ENCODE assay signal across 13 cellular contexts in the genomic region with DNA sequence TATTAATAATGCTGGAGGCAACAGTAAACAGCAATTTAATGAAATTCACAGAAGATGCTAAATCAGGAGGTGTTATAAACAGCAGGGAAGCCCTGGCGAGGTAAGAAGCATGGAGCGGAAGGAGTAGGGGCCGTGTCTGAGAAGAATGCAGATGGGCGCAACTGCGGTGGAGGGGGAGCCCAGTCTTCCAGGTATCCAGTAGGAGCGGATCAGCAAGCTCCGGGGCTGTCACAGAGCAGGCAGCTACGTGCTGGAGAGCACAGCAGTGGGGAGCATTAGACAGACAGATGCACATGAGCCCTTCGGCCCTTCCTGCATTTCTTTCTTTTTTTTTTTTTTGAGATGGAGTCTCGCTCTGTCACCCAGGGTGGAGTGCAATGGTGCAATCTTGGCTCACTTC.
DNase-seq lines count a peak whose midpoint lies in the region; ATAC-seq and TF ChIP-seq lines count a peak whose summit lies in the region.
"Had no signal": no experiment of that assay in that cellular context is flagged by ENCODE, and none has a peak within 500 bp of the region (broad histone marks: within the 10 kb centered on the region; RNA-seq: fewer than 3 reads in every experiment).

No MANE protein-coding gene starts in this region.

- no peaks in the 10 kb centered on the region for H3K79me2 ChIP-seq in mammary epithelial cell (ENCODE audit: insufficient read depth, low read length)

- CTCF ChIA-PET in MCF 10A (lab: Yijun Ruan, JAX) (no interaction called here), mammary epithelial cell (lab: Charles Lee; ENCODE audit: low non-redundant PET) (no interaction called here)

- H3K27me3 Mint-ChIP-seq in MCF 10A (ENCODE audit: insufficient read depth, unreplicated experiment) = no peaks in the 10 kb centered on the region

- peaks cover 77% of the 10 kb centered on the region for H3K4me1 Mint-ChIP-seq in MCF 10A (ENCODE audit: insufficient read depth, unreplicated experiment)

- H3K4me2 ChIP-seq in mammary epithelial cell (ENCODE audit: insufficient read depth, low read depth, low read length) (no peak overlapping the region), mesenchymal stem cell (ENCODE audit: low read length, poor library complexity, severe bottlenecking) (no peak overlapping the region)

- H3K4me1 ChIP-seq in mammary epithelial cell (ENCODE audit: insufficient read depth, low read length) (peaks cover 41% of the 10 kb centered on the region), mesenchymal stem cell (ENCODE audit: control insufficient read depth, insufficient read depth, low read depth, low read length) (peaks cover 32% of the 10 kb centered on the region)

- no peak overlapping the region for H3K4ac ChIP-seq in mesenchymal stem cell (ENCODE audit: low read depth in 1 of 2, low read length in 2 of 2)

- ATAC-seq in sciatic nerve (no peak), HG03280 (IDR thresholded peaks at IDR 0.05; ENCODE audit: unreplicated experiment) (no peak)

- H3K79me1 ChIP-seq in mesenchymal stem cell (replicated peaks; ENCODE audit: low read length, poor library complexity, severe bottlenecking) = peaks cover 50% of the 10 kb centered on the region

- WGBS in mammary epithelial cell (ENCODE audit: low coverage, missing lambda C conversion rate) = 95% methylated on average over 10 of the region's 10 CpGs
- WGBS in mesenchymal stem cell = 87% methylated on average over 10 of the region's 10 CpGs

- peak overlapping the region; percentile 50 for H3K27ac Mint-ChIP-seq in MCF 10A (ENCODE audit: low read depth, unreplicated experiment)

- H3K9me3 Mint-ChIP-seq in MCF 10A (ENCODE audit: unreplicated experiment) = no peaks in the 10 kb centered on the region
- H3K9me3 Mint-ChIP-seq: IgD-negative memory B cell had no signal

- H2BK120ac ChIP-seq in mesenchymal stem cell (ENCODE audit: low read depth, low read length) = no peak overlapping the region

- H4K91ac ChIP-seq in mesenchymal stem cell (ENCODE audit: low read length) = peak overlapping the region; percentile 46

- in situ Hi-C loops in mammary epithelial cell (cut with MboI; ENCODE audit: low sequenced_read_pairs in 2 of 2) = no loop called here

- no peak overlapping the region for H3K4me3 Mint-ChIP-seq in MCF 10A (ENCODE audit: unreplicated experiment)
- H3K4me3 Mint-ChIP-seq: IgD-negative memory B cell had no signal

- H3K9me3 ChIP-seq in mammary epithelial cell (replicated peaks; ENCODE audit: insufficient read depth, low read length) (no peaks in the 10 kb centered on the region), mesenchymal stem cell (ENCODE audit: control insufficient read depth, low read length) (no peaks in the 10 kb centered on the region)

- H3K27me3 ChIP-seq in mammary epithelial cell (ENCODE audit: insufficient read depth, low read length) (peaks cover 12% of the 10 kb centered on the region), mesenchymal stem cell (ENCODE audit: control insufficient read depth in 1 of 2, insufficient read depth in 1 of 2, low read length in 2 of 2) (peaks cover 3 to 22% of the 10 kb centered on the region in 2 experiments)

- dilution Hi-C loops in mammary epithelial cell (cut with HindIII; ENCODE audit: low sequenced_read_pairs) = no loop called here

- no peaks in the 10 kb centered on the region for H4K20me1 ChIP-seq in mammary epithelial cell (ENCODE audit: insufficient read depth, low read length)

- TF ChIP-seq CTCF in MCF 10A (IDR thresholded peaks at IDR 0.05; ENCODE audit: unreplicated experiment) (no peak), mammary epithelial cell (conservative IDR thresholded peaks at IDR 0.05 in 1 of 2, IDR thresholded peaks at IDR 0.05 in 1 of 2; ENCODE audit: extremely low read depth in 1 of 2, insufficient read depth in 1 of 2, low read depth in 1 of 2, low read length in 2 of 2) (no peak)

- DNase-seq in MCF 10A (ENCODE audit: unreplicated experiment) (no peak), mammary epithelial cell (no peak), RPMI7951 (ENCODE audit: low read depth) (peak; percentile 16), mesenchymal stem cell (no peak), sciatic nerve (ENCODE audit: low spot score) (no peak)
- DNase-seq in activated T-cell treated with anti-CD3 and anti-CD28 coated beads, Interleukin-2, amount 50 U/mL, for 1 hour = no peak
- DNase-seq: COR-L47, NCI-H1417, NCI-H187 treated with DMSO at 0.1 percent for 48 hours, NCI-H446 treated with DMSO at 0.1 percent for 48 hours, NCI-H748 treated with DMSO at 0.1 percent for 48 hours had no signal

- no peak overlapping the region for H2BK5ac ChIP-seq in mesenchymal stem cell (ENCODE audit: low read depth, low read length, poor library complexity, severe bottlenecking)

- H3K18ac ChIP-seq in mesenchymal stem cell (ENCODE audit: low read depth in 1 of 2, low read length in 2 of 2) = peak overlapping the region in 1 of 2 experiments; percentile 13

- BruUV-seq in MCF 10A (replicated peaks; lab: Mats Ljungman, UMichigan) = no TSS peak
- no TSS peak for BruUV-seq in mammary epithelial cell (replicated peaks; lab: Mats Ljungman, UMichigan)

- intact Hi-C loops in MCF 10A (cut with micrococcal nuclease) (loop anchor here (5.0 kb wide), 2 partner anchors 39 to 121 kb away; no protein-coding TSS in a partner anchor), mammary epithelial cell (cut with micrococcal nuclease) (no loop called here), sciatic nerve (cut with DNase I) (no loop called here)

- H4K8ac ChIP-seq in mesenchymal stem cell (ENCODE audit: low read length) = no peak overlapping the region

- POLR2A ChIA-PET in MCF 10A (lab: Yijun Ruan, JAX) = interaction anchor here (0.9 to 2.3 kb wide), 3 partner anchors 18 to 39 kb away, joined by 3 to 18 read pairs (median 3); no protein-coding TSS in a partner anchor

- H3K4me3 ChIP-seq in mammary epithelial cell (replicated peaks in 1 of 3; ENCODE audit: insufficient read depth in 1 of 3, low read depth in 2 of 3, low read length in 3 of 3) (no peak overlapping the region), mesenchymal stem cell (ENCODE audit: insufficient read depth in 1 of 2, low read depth in 1 of 2, low read length in 2 of 2) (no peak overlapping the region)

- H3K36me3 ChIP-seq in mammary epithelial cell (ENCODE audit: insufficient read depth, low read length) = no peaks in the 10 kb centered on the region
- peaks cover 0 to 3% of the 10 kb centered on the region in 2 experiments for H3K36me3 ChIP-seq in mesenchymal stem cell (ENCODE audit: control insufficient read depth in 1 of 2, insufficient read depth in 2 of 2, low read depth in 1 of 2, low read length in 2 of 2)

- H3K9ac ChIP-seq in mammary epithelial cell (ENCODE audit: insufficient read depth, low read length) (no peak overlapping the region), mesenchymal stem cell (ENCODE audit: low read length) (no peak overlapping the region)

- H3K27ac ChIP-seq in mammary epithelial cell (ENCODE audit: insufficient read depth, low read depth, low read length) (no peak overlapping the region), mesenchymal stem cell (ENCODE audit: low read length, poor library complexity, severe bottlenecking) (no peak overlapping the region)

- H3K14ac ChIP-seq in mesenchymal stem cell (ENCODE audit: low read length in 2 of 2) = no peak overlapping the region

- no peak overlapping the region for H2AK5ac ChIP-seq in mesenchymal stem cell (ENCODE audit: low read length, severe bottlenecking)

- no peak overlapping the region for H3K23ac ChIP-seq in mesenchymal stem cell (ENCODE audit: low read length in 2 of 2)

- H2BK12ac ChIP-seq in mesenchymal stem cell (ENCODE audit: low read length in 2 of 2) = no peak overlapping the region

- H2AFZ ChIP-seq in mammary epithelial cell (ENCODE audit: low read depth, low read length) (no peak overlapping the region), mesenchymal stem cell (ENCODE audit: low read depth, low read length) (no peak overlapping the region)

- H2BK15ac ChIP-seq in mesenchymal stem cell (ENCODE audit: low read depth, poor library complexity, severe bottlenecking) = no peak overlapping the region

- H3K36me3 Mint-ChIP-seq in MCF 10A (ENCODE audit: insufficient read depth, unreplicated experiment) = peaks cover 6% of the 10 kb centered on the region
